ENCODE assay signal across 15 cellular contexts in genomic region chr10:23100331-23101030, GRCh38. TPM values are rescaled to one million over a fixed set of nuclear protein-coding genes. Genes with fewer than 3 reads are reported as not detected.
DNase-seq lines count a peak whose midpoint lies in the region; ATAC-seq and TF ChIP-seq lines count a peak whose summit lies in the region.
"Had no signal": no experiment of that assay in that cellular context is flagged by ENCODE, and none has a peak within 500 bp of the region (broad histone marks: within the 10 kb centered on the region; RNA-seq: fewer than 3 reads in every experiment).

No MANE protein-coding gene starts in this region.

- H3K9me3 Mint-ChIP-seq in MCF 10A (ENCODE audit: unreplicated experiment): peaks cover 6% of the 10 kb centered on the region
- H3K9me3 Mint-ChIP-seq in endodermal cell: peaks cover 14% of the 10 kb centered on the region

- H3K27ac Mint-ChIP-seq in MCF 10A (ENCODE audit: low read depth, unreplicated experiment) (no peak overlapping the region), endodermal cell (peak overlapping the region; percentile 71)

- TF ChIP-seq CTCF in mammary epithelial cell (conservative IDR thresholded peaks at IDR 0.05 in 1 of 2, IDR thresholded peaks at IDR 0.05 in 1 of 2; ENCODE audit: extremely low read depth in 1 of 2, insufficient read depth in 1 of 2, low read depth in 1 of 2, low read length in 2 of 2) (no peak), MCF 10A (IDR thresholded peaks at IDR 0.05; ENCODE audit: unreplicated experiment) (no peak), OCI-LY7 (conservative IDR thresholded peaks at IDR 0.05; ENCODE audit: low read length) (no peak), endodermal cell (conservative IDR thresholded peaks at IDR 0.05) (no peak)

- H3K36me3 ChIP-seq in mammary epithelial cell (ENCODE audit: insufficient read depth, low read length) (no peaks in the 10 kb centered on the region), OCI-LY7 (ENCODE audit: insufficient read depth, low read length) (no peaks in the 10 kb centered on the region), endodermal cell (ENCODE audit: control insufficient read depth, insufficient read depth, low read length) (no peaks in the 10 kb centered on the region)

- H3K4me1 ChIP-seq in mammary epithelial cell (ENCODE audit: insufficient read depth, low read length) (peaks cover 28% of the 10 kb centered on the region), OCI-LY7 (ENCODE audit: insufficient read depth, low read length, poor library complexity, severe bottlenecking) (peaks cover 21% of the 10 kb centered on the region), endodermal cell (ENCODE audit: control insufficient read depth, insufficient read depth, low read length) (no peaks in the 10 kb centered on the region)

- WGBS in mammary epithelial cell (ENCODE audit: low coverage, missing lambda C conversion rate): 51% methylated on average over 4 of the region's 6 CpGs
- 91 to 93% methylated on average over 4 to 5 of the region's 6 CpGs for WGBS in endodermal cell (ENCODE audit: insufficient coverage in 1 of 2, insufficient read length in 1 of 2), 2 experiments

- no peaks in the 10 kb centered on the region for H3K9me2 ChIP-seq in OCI-LY7 (ENCODE audit: insufficient read depth, low read length)

- H3K9me3 ChIP-seq in mammary epithelial cell (replicated peaks; ENCODE audit: insufficient read depth, low read length): no peaks in the 10 kb centered on the region
- no peaks in the 10 kb centered on the region for H3K9me3 ChIP-seq in OCI-LY7 (ENCODE audit: low read length)
- H3K9me3 ChIP-seq in endodermal cell (ENCODE audit: control insufficient read depth, low read length): peaks cover 30% of the 10 kb centered on the region

- intact Hi-C loops in mammary epithelial cell (cut with micrococcal nuclease) (no loop called here), MCF 10A (cut with micrococcal nuclease) (no loop called here), OCI-LY7 (cut with micrococcal nuclease; ENCODE audit: unreplicated experiment) (no loop called here)

- DNase-seq in mammary epithelial cell (peak; percentile 2), MCF 10A (ENCODE audit: unreplicated experiment) (no peak), OCI-LY7 (ENCODE audit: low spot score) (peak; percentile 9), endodermal cell (no peak)
- peak; percentile 6 for DNase-seq in stimulated activated CD4-positive, alpha-beta T cell treated with anti-CD3 and anti-CD28 coated beads, Interleukin-4, amount 100 ng/mL, for 24 hours
- DNase-seq: activated gamma-delta T cell treated with Interleukin-2 at 50 U/mL for 16 hours, GOT3, naive B cell, NCI-H1048, NCI-H748 treated with DMSO at 0.1 percent for 48 hours, T-cell had no signal

- BruUV-seq in mammary epithelial cell (replicated peaks; lab: Mats Ljungman, UMichigan) (no TSS peak), MCF 10A (replicated peaks; lab: Mats Ljungman, UMichigan) (no TSS peak), OCI-LY7 (replicated peaks; lab: Mats Ljungman, UMichigan) (no TSS peak)

- H3K27me3 ChIP-seq in mammary epithelial cell (ENCODE audit: insufficient read depth, low read length) (no peaks in the 10 kb centered on the region), endodermal cell (ENCODE audit: control insufficient read depth, insufficient read depth, low read length, poor library complexity, severe bottlenecking) (no peaks in the 10 kb centered on the region)

- in situ Hi-C loops in mammary epithelial cell (cut with MboI; ENCODE audit: low sequenced_read_pairs in 2 of 2): no loop called here

- no peaks in the 10 kb centered on the region for H3K27me3 Mint-ChIP-seq in MCF 10A (ENCODE audit: insufficient read depth, unreplicated experiment)
- H3K27me3 Mint-ChIP-seq in endodermal cell (ENCODE audit: insufficient read depth): no peaks in the 10 kb centered on the region
- H3K27me3 Mint-ChIP-seq: T-cell had no signal

- no peak for ATAC-seq in SK-N-SH treated with all-trans-retinoic acid at 6 μM for 48 hours
- no peak for ATAC-seq in GM21447 (IDR thresholded peaks at IDR 0.05; ENCODE audit: unreplicated experiment)
- ATAC-seq in HG03095 (IDR thresholded peaks at IDR 0.05; ENCODE audit: unreplicated experiment): no peak
- ATAC-seq: left lobe of liver, T-cell had no signal

- H3K4me1 Mint-ChIP-seq in MCF 10A (ENCODE audit: insufficient read depth, unreplicated experiment): peaks cover 14% of the 10 kb centered on the region
- peaks cover 23% of the 10 kb centered on the region for H3K4me1 Mint-ChIP-seq in endodermal cell

- CTCF ChIA-PET in mammary epithelial cell (lab: Charles Lee; ENCODE audit: low non-redundant PET) (no interaction called here), MCF 10A (lab: Yijun Ruan, JAX) (interaction anchor here (0.9 kb wide), 1 partner anchor 24 kb away, joined by 3 read pairs; no protein-coding TSS in a partner anchor), OCI-LY7 (lab: Charles Lee; ENCODE audit: unreplicated experiment) (no interaction called here)

- POLR2A ChIA-PET in MCF 10A (lab: Yijun Ruan, JAX) (no interaction called here), OCI-LY7 (lab: Charles Lee) (interaction anchor here (0.7 kb wide), 1 partner anchor 8 kb away, joined by 3 read pairs; no protein-coding TSS in a partner anchor)

- H4K20me1 ChIP-seq in mammary epithelial cell (ENCODE audit: insufficient read depth, low read length) (no peaks in the 10 kb centered on the region), OCI-LY7 (ENCODE audit: insufficient read depth, low read length) (no peaks in the 10 kb centered on the region)

- H3K36me3 Mint-ChIP-seq in MCF 10A (ENCODE audit: insufficient read depth, unreplicated experiment) (peaks cover 20% of the 10 kb centered on the region), endodermal cell (ENCODE audit: low read depth) (peaks cover 33% of the 10 kb centered on the region)

- no peak overlapping the region for H3K4me3 ChIP-seq in mammary epithelial cell (replicated peaks in 1 of 3; ENCODE audit: insufficient read depth in 1 of 3, low read depth in 2 of 3, low read length in 3 of 3)
- H3K4me3 ChIP-seq in OCI-LY7 (ENCODE audit: low read depth, low read length, poor library complexity, severe bottlenecking): no peak overlapping the region
- no peak overlapping the region for H3K4me3 ChIP-seq in endodermal cell (ENCODE audit: low read length)

- dilution Hi-C loops in mammary epithelial cell (cut with HindIII; ENCODE audit: low sequenced_read_pairs): no loop called here

- H3K79me2 ChIP-seq in mammary epithelial cell (ENCODE audit: insufficient read depth, low read length) (peaks cover 16% of the 10 kb centered on the region), OCI-LY7 (ENCODE audit: insufficient read depth, low read depth, low read length) (no peaks in the 10 kb centered on the region)

- H3K9ac ChIP-seq in mammary epithelial cell (ENCODE audit: insufficient read depth, low read length) (no peak overlapping the region), endodermal cell (ENCODE audit: extremely low read depth, low read length, poor library complexity, severe bottlenecking) (no peak overlapping the region)

- H3K4me3 Mint-ChIP-seq in MCF 10A (ENCODE audit: unreplicated experiment): no peak overlapping the region
- H3K4me3 Mint-ChIP-seq in endodermal cell: no peak overlapping the region
- H3K4me3 Mint-ChIP-seq: naive B cell, T-cell had no signal

- peak overlapping the region; percentile 52 for H3K4me2 ChIP-seq in mammary epithelial cell (ENCODE audit: insufficient read depth, low read depth, low read length)
- H3K4me2 ChIP-seq in OCI-LY7 (ENCODE audit: low read length): no peak overlapping the region; the same call in 1 of the 2 replicates

- peak overlapping the region; percentile 79 for H2AFZ ChIP-seq in mammary epithelial cell (ENCODE audit: low read depth, low read length)
- H2AFZ ChIP-seq in OCI-LY7 (ENCODE audit: low read length): no peak overlapping the region

- H3K27ac ChIP-seq in mammary epithelial cell (ENCODE audit: insufficient read depth, low read depth, low read length) (no peak overlapping the region), OCI-LY7 (ENCODE audit: low read depth, low read length, poor library complexity, severe bottlenecking) (no peak overlapping the region), endodermal cell (ENCODE audit: low read depth, low read length) (no peak overlapping the region)

TF ChIP-seq in SK-N-SH treated with all-trans-retinoic acid at 6 μM for 48 hours, 23 proteins besides CTCF, POLR2A, EP300 and RAD21:
- TF ChIP-seq ESRRG (CRISPR knock-in tag; IDR thresholded peaks at IDR 0.05) (no peak), BACH2 (CRISPR knock-in tag; IDR thresholded peaks at IDR 0.05; ENCODE audit: borderline replicate concordance) (no peak), GLIS3 (CRISPR knock-in tag; IDR thresholded peaks at IDR 0.05) (no peak), CSDC2 (CRISPR knock-in tag; IDR thresholded peaks at IDR 0.05) (no peak), ZFP3 (CRISPR knock-in tag; IDR thresholded peaks at IDR 0.05) (no peak), ZNF70 (CRISPR knock-in tag; IDR thresholded peaks at IDR 0.05) (no peak)

RNA-seq across cellular contexts. Expression of gene MSRB2, which starts 5.1 kb away (rescaled TPM):
- 10 to 100 TPM in 1 of 2 donors, 1 to 10 TPM in 1; 7.8 to 20.9 TPM for total RNA-seq in mammary epithelial cell
- 15.7 TPM for polyA plus RNA-seq in mammary epithelial cell
- 19.2 TPM for polyA minus RNA-seq in mammary epithelial cell
- 19.0 TPM in 2 replicates for total RNA-seq in MCF 10A (2022)
- total RNA-seq in OCI-LY7 (2014; rRNA removed; shearing (Covaris generic)): 7.2 and 8.1 TPM in 2 replicates
- 17.6 and 18.1 TPM in 2 replicates for total RNA-seq in OCI-LY7 (2022)
- 10 to 100 TPM; 40.4 to 42.5 TPM for total RNA-seq in endodermal cell
- 37.7 TPM for polyA plus RNA-seq in endodermal cell (2013, experiment 1 of 2)
- 39.2 TPM for polyA plus RNA-seq in endodermal cell (2013, experiment 2 of 2)

Comparison
In these comparisons a context has a peak if more than half of its experiments do, and no peak if none do; other contexts are left out.
1. DNase-seq: peak in mammary epithelial cell (single experiment), OCI-LY7 (single experiment) and stimulated activated CD4-positive, alpha-beta T cell treated with anti-CD3 and anti-CD28 coated beads, Interleukin-4, amount 100 ng/mL, for 24 hours (single experiment); none in MCF 10A (single experiment) and endodermal cell (single experiment).